11 cellular contexts compared by ENCODE assay signal in genomic region chr12:41205070-41205715, GRCh38. TPM values are rescaled to one million over a fixed set of nuclear protein-coding genes. Genes with fewer than 3 reads are reported as not detected.
DNase-seq lines count a peak whose midpoint lies in the region; TF ChIP-seq lines count a peak whose summit lies in the region.
"Had no signal": no experiment of that assay in that cellular context is flagged by ENCODE, and none has a peak within 500 bp of the region (broad histone marks: within the 10 kb centered on the region; RNA-seq: fewer than 3 reads in every experiment).

No MANE protein-coding gene starts in this region.

- H3K27me3 ChIP-seq in HAP-1 (ENCODE audit: low read depth), result no peaks in the 10 kb centered on the region
- no peaks in the 10 kb centered on the region for H3K27me3 ChIP-seq in adrenal gland
- no peaks in the 10 kb centered on the region for H3K27me3 ChIP-seq in muscle layer of duodenum (ENCODE audit: low read depth, low read length)
- H3K27me3 ChIP-seq in CD8-positive, alpha-beta memory T cell (ENCODE audit: insufficient read depth, low read length, poor library complexity, severe bottlenecking), result no peaks in the 10 kb centered on the region

- peaks cover 3% of the 10 kb centered on the region for H3K9me3 Mint-ChIP-seq in Calu3 (ENCODE audit: low read depth, unreplicated experiment)
- H3K9me3 Mint-ChIP-seq in CD8-positive, alpha-beta memory T cell, result no peaks in the 10 kb centered on the region
- H3K9me3 Mint-ChIP-seq: activated T-cell treated with anti-CD3 and anti-CD28 coated beads, Interleukin-2, amount 50 U/mL, for 4 hours; mesothelial cell of epicardium had no signal

- H3K27ac Mint-ChIP-seq in Calu3 (ENCODE audit: unreplicated experiment), result peak overlapping the region; percentile 7
- no peak overlapping the region for H3K27ac Mint-ChIP-seq in CD8-positive, alpha-beta memory T cell
- H3K27ac Mint-ChIP-seq: mesothelial cell of epicardium had no signal

- BruUV-seq in Calu3 (replicated peaks; lab: Mats Ljungman, UMichigan), result no TSS peak

- peak overlapping the region; percentile 36 for H3K4me3 Mint-ChIP-seq in Calu3 (ENCODE audit: low read depth, unreplicated experiment)
- peak overlapping the region in 1 of 7 donors; percentile 7 for H3K4me3 Mint-ChIP-seq in CD8-positive, alpha-beta memory T cell
- H3K4me3 Mint-ChIP-seq: activated T-cell treated with anti-CD3 and anti-CD28 coated beads, Interleukin-2, amount 50 U/mL, for 4 hours; mesothelial cell of epicardium had no signal

- WGBS in adrenal gland, 4 donors, result 18 to 21% (median 20%) methylated on average over 4 of the region's 4 CpGs

- DNase-seq in Calu3, result peak; percentile 4
- DNase-seq in HAP-1 (ENCODE audit: low spot score in 2 of 2), result peak; percentile 13 to 28
- peak in 2 of 7 donors; percentile 28 to 36 for DNase-seq in adrenal gland
- DNase-seq in HUDEP-2 (lab: John Stamatoyannopoulos, UW; ENCODE audit: unreplicated experiment in 76 of 76), result no peak
- DNase-seq in activated CD4-positive, CD25-positive, alpha-beta regulatory T cell treated with anti-CD3 and anti-CD28 coated beads, Interleukin-2, amount 50 U/mL, for 72 hours, result no peak
- no peak for DNase-seq in NCI-H187 treated with DMSO at 0.1 percent for 48 hours (lab: John Stamatoyannopoulos, UW)
- no peak for DNase-seq in CD8-positive, alpha-beta memory T cell
- DNase-seq: activated T-cell treated with anti-CD3 and anti-CD28 coated beads, Interleukin-2, amount 50 U/mL, for 4 hours; NCI-H146 had no signal

- H3K36me3 ChIP-seq in HAP-1 (replicated peaks) (no peaks in the 10 kb centered on the region), adrenal gland (replicated peaks in 1 of 2) (no peaks in the 10 kb centered on the region), muscle layer of duodenum (ENCODE audit: control insufficient read depth in 1 of 2, insufficient read depth in 2 of 2, low read length in 2 of 2) (no peaks in the 10 kb centered on the region)
- no peaks in the 10 kb centered on the region for H3K36me3 ChIP-seq in CD8-positive, alpha-beta memory T cell (ENCODE audit: insufficient read depth, low read length)

- intact Hi-C loops in Calu3 (cut with micrococcal nuclease; ENCODE audit: unreplicated experiment) (no loop called here), adrenal gland (cut with DNase I) (no loop called here)

- POLR2A ChIA-PET in CD8-positive, alpha-beta memory T cell (lab: Charles Lee), result no interaction called here

- H3K4me1 ChIP-seq in HAP-1, result no peaks in the 10 kb centered on the region
- peaks cover 4 to 22% of the 10 kb centered on the region in 2 donors for H3K4me1 ChIP-seq in adrenal gland (replicated peaks in 1 of 2)
- peaks cover 7 to 20% of the 10 kb centered on the region in 2 donors for H3K4me1 ChIP-seq in muscle layer of duodenum (ENCODE audit: control insufficient read depth in 1 of 2, insufficient read depth in 2 of 2, low read length in 2 of 2)
- H3K4me1 ChIP-seq in CD8-positive, alpha-beta memory T cell (ENCODE audit: insufficient read depth, low read length), result no peaks in the 10 kb centered on the region

- no peak for TF ChIP-seq POLR2A in adrenal gland (IDR thresholded peaks at IDR 0.05)

- no peak overlapping the region for H3K4me3 ChIP-seq in HAP-1
- H3K4me3 ChIP-seq in adrenal gland, result peak overlapping the region in 2 of 4 donors; percentile 5 to 53
- peak overlapping the region; percentile 50 to 53 for H3K4me3 ChIP-seq in muscle layer of duodenum (ENCODE audit: low read depth in 1 of 2, low read length in 2 of 2)
- no peak overlapping the region for H3K4me3 ChIP-seq in CD8-positive, alpha-beta memory T cell (ENCODE audit: low read length)

- in situ Hi-C loops in HAP-1 (cut with MboI; ENCODE audit: low sequenced_read_pairs), result no loop called here

- CTCF ChIA-PET in Calu3 (lab: Charles Lee), result no interaction called here
- CTCF ChIA-PET in CD8-positive, alpha-beta memory T cell (lab: Charles Lee), result no interaction called here

- H3K4me1 Mint-ChIP-seq in Calu3 (ENCODE audit: low read depth, unreplicated experiment), result peaks cover 12% of the 10 kb centered on the region
- no peaks in the 10 kb centered on the region for H3K4me1 Mint-ChIP-seq in CD8-positive, alpha-beta memory T cell

- H3K27me3 Mint-ChIP-seq in Calu3 (ENCODE audit: unreplicated experiment), result no peaks in the 10 kb centered on the region
- H3K27me3 Mint-ChIP-seq in CD8-positive, alpha-beta memory T cell, result peaks cover 0 to 1% of the 10 kb centered on the region in 2 donors

- TF ChIP-seq CTCF in Calu3 (IDR thresholded peaks at IDR 0.05; ENCODE audit: unreplicated experiment) (no peak), adrenal gland (IDR thresholded peaks at IDR 0.05) (no peak)

- H3K36me3 Mint-ChIP-seq in Calu3 (ENCODE audit: insufficient read depth, unreplicated experiment), result no peaks in the 10 kb centered on the region
- no peaks in the 10 kb centered on the region for H3K36me3 Mint-ChIP-seq in CD8-positive, alpha-beta memory T cell
- H3K36me3 Mint-ChIP-seq: mesothelial cell of epicardium had no signal

- H3K27ac ChIP-seq in adrenal gland, result peak overlapping the region in 4 of 5 donors; percentile 19 to 81 (median 52)
- peak overlapping the region; percentile 70 for H3K27ac ChIP-seq in muscle layer of duodenum (ENCODE audit: low read length)
- no peak overlapping the region for H3K27ac ChIP-seq in CD8-positive, alpha-beta memory T cell (ENCODE audit: low read depth, low read length)

- H3K9me3 ChIP-seq in HAP-1 (no peaks in the 10 kb centered on the region), adrenal gland (replicated peaks in 1 of 3) (no peaks in the 10 kb centered on the region), muscle layer of duodenum (ENCODE audit: control insufficient read depth in 1 of 2, low read length in 2 of 2) (no peaks in the 10 kb centered on the region)
- no peaks in the 10 kb centered on the region for H3K9me3 ChIP-seq in CD8-positive, alpha-beta memory T cell (ENCODE audit: low read length)

RNA-seq across cellular contexts. Expression of gene PDZRN4, which starts 17.1 kb away (rescaled TPM):
- total RNA-seq in Calu3 (2022), result not detected in 2 replicates
- total RNA-seq in adrenal gland, result 1 to 10 TPM in 4 of 8 donors, under 1 TPM in 4; 0.28 to 2.3 (median 1.1) TPM
- polyA plus RNA-seq in adrenal gland, result 1 to 10 TPM in 2 of 3 donors, under 1 TPM in 1; 0.48 to 1.2 (median 1.0) TPM
- not detected for total RNA-seq in CD8-positive, alpha-beta memory T cell
- not detected for polyA plus RNA-seq in CD8-positive, alpha-beta memory T cell
- total RNA-seq: activated T-cell treated with anti-CD3 and anti-CD28 coated beads, Interleukin-2, amount 50 U/mL, for 4 hours had no signal

Comparison
In these comparisons a context has a peak if more than half of its experiments do, and no peak if none do; other contexts are left out.
1. DNase-seq: peak in Calu3 (single experiment) and HAP-1 (2 of 2); none in HUDEP-2 (0 of 76), activated CD4-positive, CD25-positive, alpha-beta regulatory T cell treated with anti-CD3 and anti-CD28 coated beads, Interleukin-2, amount 50 U/mL, for 72 hours (single experiment), NCI-H187 treated with DMSO at 0.1 percent for 48 hours (single experiment) and CD8-positive, alpha-beta memory T cell (0 of 5).
2. H3K4me3 ChIP-seq: peak in muscle layer of duodenum (2 of 2); none in HAP-1 (single experiment) and CD8-positive, alpha-beta memory T cell (single experiment).